ENCODE assay signal across 1 cellular context in the genomic region with DNA sequence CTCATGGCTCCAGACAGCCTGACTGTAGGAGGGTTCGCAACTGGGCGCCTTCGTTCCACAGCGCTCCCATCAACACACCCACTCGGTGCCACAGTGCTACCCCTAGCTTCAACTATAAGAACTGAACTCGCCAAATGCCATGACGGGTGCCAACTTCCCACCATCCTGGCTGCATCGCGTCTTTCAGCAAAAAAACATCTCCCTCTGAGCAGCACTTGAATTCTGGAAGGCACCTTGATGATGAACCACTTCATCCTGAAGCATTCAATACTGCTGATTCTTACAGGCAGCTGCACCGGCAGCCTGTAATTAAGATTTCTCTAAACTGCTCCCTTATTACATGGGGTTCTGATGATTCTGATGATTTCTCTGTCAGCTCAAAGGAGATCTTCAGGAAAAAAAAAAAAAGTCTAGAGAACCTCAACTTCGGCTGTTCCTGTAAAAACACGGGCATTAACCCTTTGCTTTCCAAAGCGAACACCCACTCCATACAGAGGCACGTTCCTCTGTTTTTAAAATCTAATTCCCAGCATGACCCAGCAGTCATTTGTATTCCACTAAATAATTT.
TF ChIP-seq lines count a peak whose summit lies in the region.

No MANE protein-coding gene starts in this region.

TF ChIP-seq in K562, 482 proteins besides CTCF, POLR2A, EP300 and RAD21 (continued from another document):
- TF ChIP-seq E4F1 (CRISPR knock-in tag; IDR thresholded peaks at IDR 0.05; ENCODE audit: borderline replicate concordance) (no peak), HMGXB4 (CRISPR knock-in tag; IDR thresholded peaks at IDR 0.05) (0 out of 2 replicates have a peak, but pooled peaks have one; percentile 42)
TF ChIP-seq in K562: peak in this region for 3.
